ENCODE assay signal across 11 cellular contexts in genomic region chr1:47229884-47230691, GRCh38. TPM values are rescaled to one million over a fixed set of nuclear protein-coding genes. Genes with fewer than 3 reads are reported as not detected.
DNase-seq lines count a peak whose midpoint lies in the region; ATAC-seq and TF ChIP-seq lines count a peak whose summit lies in the region.
"Had no signal": no experiment of that assay in that cellular context is flagged by ENCODE, and none has a peak within 500 bp of the region (broad histone marks: within the 10 kb centered on the region; RNA-seq: fewer than 3 reads in every experiment).

No MANE protein-coding gene starts in this region.

- H3K27ac Mint-ChIP-seq in stimulated activated naive CD8-positive, alpha-beta T cell treated with anti-CD3 and anti-CD28 coated beads, Interleukin-15, Interleukin-2, amounts not matched to agents 100 ng/mL and 50 ng/mL, for 24 hours, result no peak overlapping the region
- H3K27ac Mint-ChIP-seq in neural crest cell (ENCODE audit: unreplicated experiment), result no peak overlapping the region

- H3K4me3 ChIP-seq in esophagus squamous epithelium (peak overlapping the region; percentile 18 to 64 (median 46)), transverse colon (peak overlapping the region in 1 of 4 donors; percentile 0)

- peaks cover 4% of the 10 kb centered on the region for H3K36me3 Mint-ChIP-seq in stimulated activated naive CD8-positive, alpha-beta T cell treated with anti-CD3 and anti-CD28 coated beads, Interleukin-15, Interleukin-2, amounts not matched to agents 100 ng/mL and 50 ng/mL, for 24 hours (ENCODE audit: low read depth)
- no peaks in the 10 kb centered on the region for H3K36me3 Mint-ChIP-seq in neural crest cell (ENCODE audit: low read depth)

- intact Hi-C loops in esophagus squamous epithelium (cut with DNase I), result no loop called here
- intact Hi-C loops in transverse colon (cut with DNase I; ENCODE audit: low total_unique reads), result no loop called here

- H3K36me3 ChIP-seq in esophagus squamous epithelium (no peaks in the 10 kb centered on the region), transverse colon (no peaks in the 10 kb centered on the region)

- H3K27me3 ChIP-seq in esophagus squamous epithelium (peaks cover 31 to 100% (median 59%) of the 10 kb centered on the region in 4 donors), transverse colon (peaks cover 100% of the 10 kb centered on the region)

- in situ Hi-C loops in transverse colon (cut with MboI; ENCODE audit: low pct_ligation_motif_present in 1 of 4, low pct_unique_long_range_greater_than_20kb in 1 of 4, low sequenced_read_pairs in 3 of 4), result no loop called here

- peak overlapping the region; percentile 54 to 85 (median 77) for H3K27ac ChIP-seq in esophagus squamous epithelium
- peak overlapping the region in 2 of 4 donors; percentile 5 to 13 for H3K27ac ChIP-seq in transverse colon

- H3K4me1 ChIP-seq in esophagus squamous epithelium (peaks cover 18 to 67% (median 22%) of the 10 kb centered on the region in 3 donors), transverse colon (peaks cover 12 to 41% (median 27%) of the 10 kb centered on the region in 4 donors)

- H3K9me3 ChIP-seq in esophagus squamous epithelium (no peaks in the 10 kb centered on the region), transverse colon (no peaks in the 10 kb centered on the region)

- TF ChIP-seq EP300 in transverse colon (IDR thresholded peaks at IDR 0.05; ENCODE audit: low read depth), result no peak

- 14 to 25% methylated on average over 20 to 23 of the region's 23 CpGs for WGBS in esophagus squamous epithelium, 2 donors
- 5 to 15% methylated on average over 11 to 23 of the region's 23 CpGs for WGBS in transverse colon (ENCODE audit: low coverage in 1 of 2), 2 donors

- no peak for ATAC-seq in stimulated activated naive CD8-positive, alpha-beta T cell treated with anti-CD3 and anti-CD28 coated beads, Interleukin-15, Interleukin-2, amounts not matched to agents 100 U/mL and 50 U/mL, for 24 hours
- no peak for ATAC-seq in HG03025 (IDR thresholded peaks at IDR 0.05; ENCODE audit: low FRiP score, unreplicated experiment)

- TF ChIP-seq POLR2A in esophagus squamous epithelium (IDR thresholded peaks at IDR 0.05), result no peak
- no peak for TF ChIP-seq POLR2A in transverse colon (IDR thresholded peaks at IDR 0.05)

- no peak for DNase-seq in stimulated activated naive CD8-positive, alpha-beta T cell treated with anti-CD3 and anti-CD28 coated beads, Interleukin-15, Interleukin-2, amounts not matched to agents 100 U/mL and 50 U/mL, for 24 hours
- DNase-seq in esophagus squamous epithelium (lab: John Stamatoyannopoulos, UW) (no peak), neural crest cell (ENCODE audit: low read depth, low spot score) (no peak), transverse colon (no peak), NCI-H1436 (lab: John Stamatoyannopoulos, UW) (no peak), UCSD-AML1 (lab: John Stamatoyannopoulos, UW; ENCODE audit: unreplicated experiment) (no peak)
- DNase-seq: activated CD4-positive, CD25-positive, alpha-beta regulatory T cell treated with anti-CD3 and anti-CD28 coated beads, Interleukin-2, amount 50 U/mL, for 72 hours; head of caudate nucleus; MV-4-11 had no signal

- peaks cover 86% of the 10 kb centered on the region for H3K27me3 Mint-ChIP-seq in stimulated activated naive CD8-positive, alpha-beta T cell treated with anti-CD3 and anti-CD28 coated beads, Interleukin-15, Interleukin-2, amounts not matched to agents 100 ng/mL and 50 ng/mL, for 24 hours
- H3K27me3 Mint-ChIP-seq in neural crest cell (ENCODE audit: low read depth), result peaks cover 94% of the 10 kb centered on the region

- H3K4me3 Mint-ChIP-seq in stimulated activated naive CD8-positive, alpha-beta T cell treated with anti-CD3 and anti-CD28 coated beads, Interleukin-15, Interleukin-2, amounts not matched to agents 100 ng/mL and 50 ng/mL, for 24 hours, result peak overlapping the region; percentile 61
- H3K4me3 Mint-ChIP-seq in neural crest cell, result peak overlapping the region; percentile 5

- TF ChIP-seq CTCF in esophagus squamous epithelium (IDR thresholded peaks at IDR 0.05) (no peak), neural crest cell (conservative IDR thresholded peaks at IDR 0.05) (no peak), transverse colon (IDR thresholded peaks at IDR 0.05) (no peak)

- H3K4me1 Mint-ChIP-seq in stimulated activated naive CD8-positive, alpha-beta T cell treated with anti-CD3 and anti-CD28 coated beads, Interleukin-15, Interleukin-2, amounts not matched to agents 100 ng/mL and 50 ng/mL, for 24 hours (ENCODE audit: low read depth), result peaks cover 30% of the 10 kb centered on the region
- peaks cover 18% of the 10 kb centered on the region for H3K4me1 Mint-ChIP-seq in neural crest cell

- no peaks in the 10 kb centered on the region for H3K9me3 Mint-ChIP-seq in stimulated activated naive CD8-positive, alpha-beta T cell treated with anti-CD3 and anti-CD28 coated beads, Interleukin-15, Interleukin-2, amounts not matched to agents 100 ng/mL and 50 ng/mL, for 24 hours
- H3K9me3 Mint-ChIP-seq in neural crest cell, result no peaks in the 10 kb centered on the region

RNA-seq across cellular contexts. Expression of gene TAL1, which starts 1.9 kb away (rescaled TPM):
- total RNA-seq in esophagus squamous epithelium (1 to 10 TPM in 2 of 4 donors, under 1 TPM in 2; 0.45 to 3.6 (median 1.1) TPM), neural crest cell (0.11 and 0.21 TPM in 2 replicates), transverse colon (1 to 10 TPM in 2 of 4 donors, under 1 TPM in 2; 0.80 to 7.9 (median 1.9) TPM)

RNA-seq across cellular contexts. Expression of gene PDZK1IP1, which starts 40.3 kb away (rescaled TPM):
- 100 to 1,000 TPM in 3 of 4 donors, 1 to 10 TPM in 1; 9.7 to 429 (median 312) TPM for total RNA-seq in esophagus squamous epithelium
- not detected in 2 replicates for total RNA-seq in neural crest cell
- 100 to 1,000 TPM in 2 of 4 donors, 10 to 100 TPM in 2; 16.5 to 228 (median 148) TPM for total RNA-seq in transverse colon

Comparison
In these comparisons a context has a peak if more than half of its experiments do, and no peak if none do; other contexts are left out.
1. RNA of gene PDZK1IP1, which starts 40.3 kb away (total RNA-seq): 9.7 to 429 TPM in esophagus squamous epithelium and 16.5 to 228 TPM in transverse colon; not detected in neural crest cell; every median in the first group is over 10 times any median in the second.